ENCODE assay signal across 8 cellular contexts in the genomic region with DNA sequence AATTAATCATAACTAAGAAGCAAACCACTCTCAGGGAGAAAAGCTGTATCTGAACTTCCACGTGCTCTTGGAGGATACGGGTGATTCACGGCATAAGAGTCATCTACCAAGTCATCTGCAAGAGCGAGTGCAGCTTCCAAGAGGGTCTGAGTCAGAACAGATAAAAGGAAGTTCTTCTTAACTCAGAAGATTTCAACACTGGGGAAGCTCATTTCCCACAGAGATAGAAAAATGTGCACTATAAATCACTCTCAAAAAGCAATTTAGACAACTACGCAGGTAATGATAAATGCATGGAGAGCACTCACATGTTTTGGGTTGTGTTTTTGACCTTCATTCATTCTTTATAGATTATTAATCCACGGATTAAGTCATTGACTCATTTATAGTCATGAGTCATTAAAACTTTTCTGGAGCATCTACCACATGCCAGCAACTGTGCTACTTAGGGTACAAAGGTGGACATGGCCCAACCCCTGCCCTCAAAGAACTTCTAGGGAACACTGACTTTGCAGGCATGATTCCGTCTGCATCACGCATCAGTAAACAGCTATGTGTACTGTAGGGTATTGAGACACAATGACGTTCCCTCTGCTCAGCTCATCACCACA. TPM values are rescaled to one million over a fixed set of nuclear protein-coding genes. Genes with fewer than 3 reads are reported as not detected.
DNase-seq lines count a peak whose midpoint lies in the region; ATAC-seq, FAIRE-seq and TF ChIP-seq lines count a peak whose summit lies in the region.

No MANE protein-coding gene starts in this region.

- H3K4me3 ChIP-seq in MG63 (no peak overlapping the region), GM12878 (no peak overlapping the region), mesenchymal stem cell (ENCODE audit: insufficient read depth in 1 of 2, low read depth in 1 of 2, low read length in 2 of 2) (no peak overlapping the region)

- H3K14ac ChIP-seq in mesenchymal stem cell (ENCODE audit: low read length in 2 of 2): no peak overlapping the region

- H3K79me2 ChIP-seq in GM12878 (ENCODE audit: control insufficient read depth, insufficient read depth, low read length): no peaks in the 10 kb centered on the region

- H2BK15ac ChIP-seq in mesenchymal stem cell (ENCODE audit: low read depth, poor library complexity, severe bottlenecking): no peak overlapping the region

- BruUV-seq in GM12878 (replicated peaks; lab: Mats Ljungman, UMichigan): no TSS peak

- H3K9ac ChIP-seq in GM12878 (ENCODE audit: control insufficient read depth, insufficient read depth, low read length) (no peak overlapping the region), mesenchymal stem cell (ENCODE audit: low read length) (peak overlapping the region; percentile 79)

- H2BK5ac ChIP-seq in mesenchymal stem cell (ENCODE audit: low read depth, low read length, poor library complexity, severe bottlenecking): peak overlapping the region; percentile 61

- SMC1A ChIA-PET in GM12878 (lab: Charles Lee; ENCODE audit: uncharacterized antibody, unreplicated experiment): interaction anchor here (1.0 to 1.4 kb wide), 4 partner anchors 9 to 55 kb away, joined by 3 to 7 read pairs (median 3); no protein-coding TSS in a partner anchor

- H3K27me3 ChIP-seq in MG63 (no peaks in the 10 kb centered on the region), GM12878 (replicated peaks in 1 of 2; ENCODE audit: control insufficient read depth in 2 of 2, insufficient read depth in 2 of 2, low read length in 1 of 2) (no peaks in the 10 kb centered on the region), mesenchymal stem cell (ENCODE audit: control insufficient read depth in 1 of 2, insufficient read depth in 1 of 2, low read length in 2 of 2) (no peaks in the 10 kb centered on the region)

- no peak for TF ChIP-seq RAD21 in GM12878 (IDR thresholded peaks at IDR 0.05; ENCODE audit: insufficient read depth, low read depth, low read length)

- no peak for TF ChIP-seq CTCF in GM12878 (IDR thresholded peaks at IDR 0.05 in 2 of 3, conservative IDR thresholded peaks at IDR 0.05 in 1 of 3; ENCODE audit: control insufficient read depth in 2 of 3, extremely low read depth in 1 of 3, insufficient read depth in 1 of 3, low read depth in 3 of 3, low read length in 3 of 3)

- RAD21 ChIA-PET in GM12878 (lab: Charles Lee; ENCODE audit: unreplicated experiment): interaction anchor here (0.6 kb wide), 1 partner anchor 16 kb away, joined by 3 read pairs; no protein-coding TSS in a partner anchor

- TF ChIP-seq POLR2A in GM12878 (IDR thresholded peaks at IDR 0.05; ENCODE audit: low read depth, low read length): no peak

- ATAC-seq in GM12878 (no peak), GM21737 (IDR thresholded peaks at IDR 0.05; ENCODE audit: unreplicated experiment) (no peak), HG03280 (IDR thresholded peaks at IDR 0.05; ENCODE audit: unreplicated experiment) (no peak)

- no peak overlapping the region for H3K23ac ChIP-seq in mesenchymal stem cell (ENCODE audit: low read length in 2 of 2)

- FAIRE-seq in GM12878 (lab: Jason Lieb, UNC): no peak

- H3K79me1 ChIP-seq in mesenchymal stem cell (replicated peaks; ENCODE audit: low read length, poor library complexity, severe bottlenecking): no peaks in the 10 kb centered on the region

- H2AFZ ChIP-seq in GM12878 (ENCODE audit: control insufficient read depth, low read depth, low read length) (no peak overlapping the region), mesenchymal stem cell (ENCODE audit: low read depth, low read length) (no peak overlapping the region)

- no peak overlapping the region for H2BK12ac ChIP-seq in mesenchymal stem cell (ENCODE audit: low read length in 2 of 2)

- no peak overlapping the region for H4K91ac ChIP-seq in mesenchymal stem cell (ENCODE audit: low read length)

- H4K8ac ChIP-seq in mesenchymal stem cell (ENCODE audit: low read length): no peak overlapping the region

- H4K20me1 ChIP-seq in GM12878 (ENCODE audit: control insufficient read depth, insufficient read depth): no peaks in the 10 kb centered on the region

- H3K4me2 ChIP-seq in GM12878 (ENCODE audit: control insufficient read depth, insufficient read depth) (no peak overlapping the region), mesenchymal stem cell (ENCODE audit: low read length, poor library complexity, severe bottlenecking) (no peak overlapping the region)

- no peaks in the 10 kb centered on the region; the same call in 1 of the 2 replicates for H3K9me3 ChIP-seq in MG63
- no peaks in the 10 kb centered on the region; the same call in 2 of the 3 replicates for H3K9me3 ChIP-seq in GM12878 (replicated peaks; ENCODE audit: control insufficient read depth, insufficient read depth, low read length)
- H3K9me3 ChIP-seq in mesenchymal stem cell (ENCODE audit: control insufficient read depth, low read length): no peaks in the 10 kb centered on the region

- no peak overlapping the region for H3K18ac ChIP-seq in mesenchymal stem cell (ENCODE audit: low read depth in 1 of 2, low read length in 2 of 2)

- in situ Hi-C loops in GM12878 (cut with MboI): no loop called here

- CTCF ChIA-PET in GM12878 (lab: Yijun Ruan, JAX): interaction anchor here (0.8 to 1.1 kb wide), 2 partner anchors 24 to 28 kb away, joined by 3 to 6 read pairs; no protein-coding TSS in a partner anchor

- peak overlapping the region in 1 of 2 experiments; percentile 40 for H3K4ac ChIP-seq in mesenchymal stem cell (ENCODE audit: low read depth in 1 of 2, low read length in 2 of 2)

- H3K27ac ChIP-seq in GM12878 (ENCODE audit: control insufficient read depth, insufficient read depth) (no peak overlapping the region), mesenchymal stem cell (ENCODE audit: low read length, poor library complexity, severe bottlenecking) (peak overlapping the region; percentile 97)

- H2AK5ac ChIP-seq in mesenchymal stem cell (ENCODE audit: low read length, severe bottlenecking): no peak overlapping the region

- H3K36me3 ChIP-seq in MG63: no peaks in the 10 kb centered on the region
- H3K36me3 ChIP-seq in GM12878 (ENCODE audit: control insufficient read depth in 2 of 2, insufficient read depth in 2 of 2, low read length in 1 of 2): no peaks in the 10 kb centered on the region
- peaks cover 0 to 8% of the 10 kb centered on the region in 2 experiments for H3K36me3 ChIP-seq in mesenchymal stem cell (ENCODE audit: control insufficient read depth in 1 of 2, insufficient read depth in 2 of 2, low read depth in 1 of 2, low read length in 2 of 2)

- no peak overlapping the region for H2BK120ac ChIP-seq in mesenchymal stem cell (ENCODE audit: low read depth, low read length)

- POLR2A ChIA-PET in GM12878 (lab: Charles Lee): no interaction called here

- DNase-seq in CD1c-positive myeloid dendritic cell (ENCODE audit: extremely low spot score) (peak; percentile 93), MG63 (peak; percentile 87), GM12878 (ENCODE audit: low read depth, low spot score) (no peak), mesenchymal stem cell (peak; percentile 99), NCI-H1436 treated with DMSO at 0.1 percent for 48 hours (lab: John Stamatoyannopoulos, UW) (no peak), DMS153 (lab: John Stamatoyannopoulos, UW) (no peak)

- intact Hi-C loops in GM12878 (cut with micrococcal nuclease; ENCODE audit: unreplicated experiment): no loop called here

- TF ChIP-seq EP300 in GM12878 (IDR thresholded peaks at IDR 0.05; ENCODE audit: borderline replicate concordance in 1 of 2, control insufficient read depth in 1 of 2, low read depth in 2 of 2, low read length in 2 of 2): no peak

- H3K4me1 ChIP-seq in GM12878 (ENCODE audit: control insufficient read depth, insufficient read depth, low read length) (no peaks in the 10 kb centered on the region), mesenchymal stem cell (ENCODE audit: control insufficient read depth, insufficient read depth, low read depth, low read length) (peaks cover 7% of the 10 kb centered on the region)

- 49% methylated on average over 9 of the region's 9 CpGs for WGBS in GM12878 (ENCODE audit: insufficient coverage, insufficient replicate concordance, low lambda C conversion rate, missing lambda C conversion rate)
- under 1% methylated on average over 8 of the region's 9 CpGs for WGBS in mesenchymal stem cell

TF ChIP-seq in GM12878, 131 proteins besides CTCF, POLR2A, EP300 and RAD21:
- TF ChIP-seq SMARCA5 (IDR thresholded peaks at IDR 0.05) (no peak), SPI1 (IDR thresholded peaks at IDR 0.05; ENCODE audit: borderline replicate concordance, insufficient read depth, low read depth, low read length) (peak; percentile 33; the same call in 1 of the 2 replicates), SREBF2 (IDR thresholded peaks at IDR 0.05; ENCODE audit: low read length) (no peak), STAT3 (IDR thresholded peaks at IDR 0.05; ENCODE audit: low read depth, low read length) (no peak), MYB (IDR thresholded peaks at IDR 0.05; ENCODE audit: borderline replicate concordance, low read depth, low read length) (no peak)

RNA-seq across cellular contexts. Expression of gene KCNJ15, which starts 20.8 kb away (rescaled TPM):
- not detected in 2 replicates for total RNA-seq in MG63 (2014; rRNA removed; shearing (Covaris generic); ENCODE audit: low replicate concordance)
- 0.33 and 0.91 TPM in 2 replicates for total RNA-seq in GM12878 (2013; cell fraction: nucleolus; rRNA removed)
- total RNA-seq in GM12878 (2014; rRNA removed) (not detected in 2 replicates), GM12878 (2014; rRNA removed; fragmentation: Illumina TruSeq; extraction: Trizol) (not detected in 2 replicates), GM12878 (2021) (0.46 and 0.56 TPM in 2 replicates)
- polyA plus RNA-seq in GM12878 (2011; ENCODE audit: low read depth): not detected
- polyA plus RNA-seq in GM12878 (2011; rRNA removed) (1.9 and 2.7 TPM in 2 replicates), GM12878 (2014; fragmentation: Illumina TruSeq; extraction: Trizol) (0.19 TPM in 1 of 2 replicates, not detected in the other), GM12878 (2014; fragmentation: Nextera tagmentation; extraction: Ambion mirVana) (under 1 TPM in 1 of 2 experiments, not detected in 1; 0.05 TPM), GM12878 (2014; rRNA removed) (0.16 TPM in 1 of 2 replicates, not detected in the other), GM12878 (2016; fragmentation: Nextera tagmentation; extraction: Ambion mirVana) (not detected)
- 1.5 and 1.8 TPM in 2 replicates for polyA plus RNA-seq in GM12878 (2011; cell fraction: cytosol; rRNA removed)
- 2.4 and 2.5 TPM in 2 replicates for polyA plus RNA-seq in GM12878 (2011; cell fraction: nucleus; rRNA removed)
- polyA plus RNA-seq in GM12878 (2012): 0.08 and 0.34 TPM in 2 replicates
- 3.7 and 4.2 TPM in 2 replicates for polyA minus RNA-seq in GM12878 (2011; rRNA and poly(A)+ RNA removed)
- 0.40 and 1.2 TPM in 2 replicates for polyA minus RNA-seq in GM12878 (2011; cell fraction: cytosol; rRNA and poly(A)+ RNA removed)
- polyA minus RNA-seq in GM12878 (2011; cell fraction: nucleus; rRNA and poly(A)+ RNA removed): 0.24 and 0.57 TPM in 2 replicates
- polyA plus RNA-seq in mesenchymal stem cell (2013, experiment 1 of 2): 0.99 TPM
- polyA plus RNA-seq in mesenchymal stem cell (2013, experiment 2 of 2): 1.00 TPM

Comparison
In these comparisons a context has a peak if more than half of its experiments do, and no peak if none do; other contexts are left out.
1. DNase-seq: peak in CD1c-positive myeloid dendritic cell (single experiment), MG63 (single experiment) and mesenchymal stem cell (single experiment); none in GM12878 (single experiment), NCI-H1436 treated with DMSO at 0.1 percent for 48 hours (single experiment) and DMS153 (single experiment).